Comparison of ENCODE assay signal across 9 cellular contexts in the genomic region with DNA sequence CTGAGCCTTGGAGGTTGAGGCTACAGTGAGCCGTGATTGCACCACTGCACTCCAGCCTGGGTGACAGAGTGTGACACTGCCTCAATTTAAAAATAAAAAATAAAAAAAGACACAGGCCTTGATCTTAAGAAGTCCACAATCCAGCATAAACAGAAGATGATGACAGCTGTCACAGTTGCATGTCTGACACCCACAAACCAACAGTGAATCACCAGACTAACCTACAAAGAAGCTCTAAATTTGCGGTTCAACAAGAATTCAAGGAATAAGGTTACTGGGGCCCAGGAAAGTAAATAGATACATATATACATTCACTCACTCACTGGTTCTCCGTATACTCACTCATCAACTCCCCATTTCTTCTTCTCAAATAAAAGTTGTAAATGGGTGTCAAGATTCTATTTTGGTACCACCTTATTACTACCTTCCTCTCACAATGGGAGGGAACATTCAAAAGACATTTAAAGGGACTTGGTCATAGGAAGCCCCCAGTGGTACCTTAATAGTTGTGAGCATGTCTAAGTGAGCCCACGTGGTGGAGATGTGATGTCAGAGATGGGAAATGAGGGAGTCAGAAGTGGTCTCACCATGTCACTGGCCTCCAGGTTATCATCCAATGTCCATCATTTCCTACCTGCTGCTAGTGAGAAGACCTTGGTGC.
DNase-seq lines count a peak whose midpoint lies in the region; ATAC-seq and TF ChIP-seq lines count a peak whose summit lies in the region.
"Had no signal": no experiment of that assay in that cellular context is flagged by ENCODE, and none has a peak within 500 bp of the region (broad histone marks: within the 10 kb centered on the region; RNA-seq: fewer than 3 reads in every experiment).

No MANE protein-coding gene starts in this region.

- peaks cover 0 to 3% (median 0%) of the 10 kb centered on the region in 7 donors for H3K9me3 Mint-ChIP-seq in CD14-positive monocyte

- DNase-seq in CD14-positive monocyte (ENCODE audit: low spot score) (no peak), astrocyte of the spinal cord (ENCODE audit: low read depth, low spot score) (peak; percentile 58), COLO668 (lab: John Stamatoyannopoulos, UW; ENCODE audit: unreplicated experiment) (no peak), Right ventricle myocardium superior (no peak), kidney glomerular epithelial cell (lab: John Stamatoyannopoulos, UW) (no peak)
- DNase-seq in activated CD4-positive, alpha-beta T cell treated with anti-CD3 and anti-CD28 coated beads, Interleukin-2, amount 50 U/mL, for 1 hour: no peak

- ATAC-seq in GM19351 (IDR thresholded peaks at IDR 0.05; ENCODE audit: unreplicated experiment): peak; percentile 10
- peak; percentile 4 for ATAC-seq in HG03460 (IDR thresholded peaks at IDR 0.05; ENCODE audit: unreplicated experiment)
- no peak for ATAC-seq in Right ventricle myocardium superior (ENCODE audit: poor library complexity)

- H3K36me3 Mint-ChIP-seq in CD14-positive monocyte: peaks cover 2% of the 10 kb centered on the region in 2 donors

- no peak overlapping the region for H3K4me3 ChIP-seq in astrocyte of the spinal cord (ENCODE audit: low read depth, low read length)
- H3K4me3 ChIP-seq: testis had no signal

- no peak for TF ChIP-seq CTCF in CD14-positive monocyte (IDR thresholded peaks at IDR 0.05)
- no peak for TF ChIP-seq CTCF in astrocyte of the spinal cord (IDR thresholded peaks at IDR 0.05; ENCODE audit: low read depth, low read length)

- peak overlapping the region in 1 of 2 donors; percentile 35 for H3K4me3 Mint-ChIP-seq in CD14-positive monocyte

- peaks cover 77% of the 10 kb centered on the region for H3K4me1 Mint-ChIP-seq in CD14-positive monocyte

- intact Hi-C loops in CD14-positive monocyte (cut with micrococcal nuclease): loop anchor here in 1 of 2 donors (10.0 kb wide), 1 partner anchor 585 kb away; no protein-coding TSS in a partner anchor
- intact Hi-C loops in Right ventricle myocardium superior (cut with DNase I): no loop called here

- peaks cover 0 to 2% (median 0%) of the 10 kb centered on the region in 3 donors for H3K27me3 Mint-ChIP-seq in CD14-positive monocyte (ENCODE audit: low read depth in 3 of 3)

- in situ Hi-C loops in astrocyte of the spinal cord (cut with HindIII; ENCODE audit: low sequenced_read_pairs): no loop called here

- H3K27ac Mint-ChIP-seq in CD14-positive monocyte: peak overlapping the region; percentile 54 to 85 (median 80)
